Comparison of ENCODE assay signal across 16 cellular contexts in genomic region chr10:110508806-110509544, GRCh38. TPM values are rescaled to one million over a fixed set of nuclear protein-coding genes. Genes with fewer than 3 reads are reported as not detected.
A peak's percentile ranks its signal among the peaks of the same experiment; 100 is the strongest.
DNase-seq lines count a peak whose midpoint lies in the region; ATAC-seq and TF ChIP-seq lines count a peak whose summit lies in the region.
"Had no signal": no experiment of that assay in that cellular context is flagged by ENCODE, and none has a peak within 500 bp of the region (broad histone marks: within the 10 kb centered on the region; RNA-seq: fewer than 3 reads in every experiment).

No MANE protein-coding gene starts in this region.

- peaks cover 95% of the 10 kb centered on the region for H3K36me3 Mint-ChIP-seq in activated naive CD4-positive, alpha-beta T cell treated with anti-CD3 and anti-CD28 coated beads, Interleukin-2, amount 10 ng/mL, durations not matched to agents 7 days and 5 days
- peaks cover 94% of the 10 kb centered on the region for H3K36me3 Mint-ChIP-seq in activated naive CD4-positive, alpha-beta T cell treated with anti-CD3 and anti-CD28 coated beads for 36 hours (ENCODE audit: low read depth)

- H3K27ac Mint-ChIP-seq in activated naive CD4-positive, alpha-beta T cell treated with anti-CD3 and anti-CD28 coated beads, Interleukin-2, amount 10 ng/mL, durations not matched to agents 7 days and 5 days: no peak overlapping the region
- no peak overlapping the region for H3K27ac Mint-ChIP-seq in activated naive CD4-positive, alpha-beta T cell treated with anti-CD3 and anti-CD28 coated beads for 36 hours

- peaks cover 0 to 36% (median 16%) of the 10 kb centered on the region in 4 donors for H3K36me3 ChIP-seq in sigmoid colon

- no peak overlapping the region for H3K4me3 Mint-ChIP-seq in activated naive CD4-positive, alpha-beta T cell treated with anti-CD3 and anti-CD28 coated beads, Interleukin-2, amount 10 ng/mL, durations not matched to agents 7 days and 5 days
- no peak overlapping the region for H3K4me3 Mint-ChIP-seq in activated naive CD4-positive, alpha-beta T cell treated with anti-CD3 and anti-CD28 coated beads for 36 hours
- H3K4me3 Mint-ChIP-seq: immature natural killer cell had no signal

- intact Hi-C loops in activated naive CD4-positive, alpha-beta T cell treated with anti-CD3 and anti-CD28 coated beads for 36 hours (cut with micrococcal nuclease): no loop called here
- intact Hi-C loops in sigmoid colon (cut with DNase I) (no loop called here), sciatic nerve (cut with DNase I) (no loop called here)

- H3K27ac ChIP-seq in sigmoid colon: peak overlapping the region in 2 of 4 donors; percentile 17 to 46
- H3K27ac ChIP-seq: WERI-Rb-1 had no signal

- ATAC-seq in sciatic nerve: no peak
- ATAC-seq: mucosa of descending colon had no signal

- H3K4me1 ChIP-seq in sigmoid colon: peaks cover 0 to 52% (median 35%) of the 10 kb centered on the region in 4 donors

- peak; percentile 1 for DNase-seq in activated naive CD4-positive, alpha-beta T cell treated with anti-CD3 and anti-CD28 coated beads, Interleukin-2, amount 10 ng/mL, durations not matched to agents 7 days and 5 days
- DNase-seq in activated naive CD4-positive, alpha-beta T cell treated with anti-CD3 and anti-CD28 coated beads for 36 hours: no peak
- DNase-seq in NCI-H2227 treated with DMSO at 0.1 percent for 48 hours (lab: John Stamatoyannopoulos, UW) (peak; percentile 85), cerebellar cortex (ENCODE audit: low spot score) (peak; percentile 79), sigmoid colon (peak; percentile 67), NCI-H526 treated with DMSO at 0.1 percent for 48 hours (lab: John Stamatoyannopoulos, UW) (no peak), middle frontal gyrus (ENCODE audit: extremely low spot score, low spot score) (no peak), sciatic nerve (ENCODE audit: low spot score) (no peak)
- DNase-seq: DMS53, immature natural killer cell, mucosa of descending colon, NCI-H146, SK-N-SH, WERI-Rb-1 had no signal

- CTCF ChIA-PET in activated naive CD4-positive, alpha-beta T cell treated with anti-CD3 and anti-CD28 coated beads, Interleukin-2, amount 10 ng/mL, durations not matched to agents 7 days and 5 days (lab: Charles Lee): no interaction called here
- CTCF ChIA-PET in activated naive CD4-positive, alpha-beta T cell treated with anti-CD3 and anti-CD28 coated beads for 36 hours (lab: Charles Lee): interaction anchor here (1.6 kb wide), 1 partner anchor 26 kb away, joined by 4 read pairs; no protein-coding TSS in a partner anchor

- no peaks in the 10 kb centered on the region for H3K9me3 Mint-ChIP-seq in activated naive CD4-positive, alpha-beta T cell treated with anti-CD3 and anti-CD28 coated beads, Interleukin-2, amount 10 ng/mL, durations not matched to agents 7 days and 5 days
- no peaks in the 10 kb centered on the region for H3K9me3 Mint-ChIP-seq in activated naive CD4-positive, alpha-beta T cell treated with anti-CD3 and anti-CD28 coated beads for 36 hours
- H3K9me3 Mint-ChIP-seq: immature natural killer cell had no signal

- no peaks in the 10 kb centered on the region for H3K9me3 ChIP-seq in sigmoid colon
- H3K9me3 ChIP-seq: adrenal gland, mucosa of descending colon, SK-N-SH had no signal

- no peaks in the 10 kb centered on the region for H3K27me3 Mint-ChIP-seq in activated naive CD4-positive, alpha-beta T cell treated with anti-CD3 and anti-CD28 coated beads, Interleukin-2, amount 10 ng/mL, durations not matched to agents 7 days and 5 days
- H3K27me3 Mint-ChIP-seq in activated naive CD4-positive, alpha-beta T cell treated with anti-CD3 and anti-CD28 coated beads for 36 hours (ENCODE audit: low read depth): no peaks in the 10 kb centered on the region
- H3K27me3 Mint-ChIP-seq: progenitor cell of endocrine pancreas had no signal

- TF ChIP-seq POLR2A in sigmoid colon (IDR thresholded peaks at IDR 0.05): no peak

- TF ChIP-seq EP300 in sigmoid colon (IDR thresholded peaks at IDR 0.05): no peak

- WGBS in sigmoid colon, 2 donors: 79 to 90% methylated on average over 11 of the region's 11 CpGs

- H3K27me3 ChIP-seq in sigmoid colon: no peaks in the 10 kb centered on the region
- H3K27me3 ChIP-seq: adrenal gland had no signal

- H3K4me1 Mint-ChIP-seq in activated naive CD4-positive, alpha-beta T cell treated with anti-CD3 and anti-CD28 coated beads, Interleukin-2, amount 10 ng/mL, durations not matched to agents 7 days and 5 days: peaks cover 61% of the 10 kb centered on the region
- peaks cover 78% of the 10 kb centered on the region for H3K4me1 Mint-ChIP-seq in activated naive CD4-positive, alpha-beta T cell treated with anti-CD3 and anti-CD28 coated beads for 36 hours (ENCODE audit: low read depth)

- no peak overlapping the region for H3K4me3 ChIP-seq in sigmoid colon
- H3K4me3 ChIP-seq: adrenal gland, mucosa of descending colon had no signal

- no peak for TF ChIP-seq CTCF in sigmoid colon (IDR thresholded peaks at IDR 0.05)

RNA-seq across cellular contexts. Expression of gene DUSP5, which starts 11.3 kb away (rescaled TPM):
- 10 to 100 TPM; 51.0 to 53.5 TPM for total RNA-seq in activated naive CD4-positive, alpha-beta T cell treated with anti-CD3 and anti-CD28 coated beads for 36 hours
- total RNA-seq in sigmoid colon: 10 to 100 TPM in 2 of 4 donors, 1 to 10 TPM in 2; 3.6 to 42.1 (median 7.6) TPM
- 10 to 100 TPM; 12.0 to 35.8 (median 20.9) TPM for polyA plus RNA-seq in sigmoid colon
- 53.5 TPM for total RNA-seq in sciatic nerve

RNA-seq across cellular contexts. Expression of gene SMC3, which starts 58.5 kb away (rescaled TPM):
- 10 to 100 TPM; 81.3 to 85.0 TPM for total RNA-seq in activated naive CD4-positive, alpha-beta T cell treated with anti-CD3 and anti-CD28 coated beads for 36 hours
- 10 to 100 TPM; 27.2 to 43.5 (median 34.8) TPM for total RNA-seq in sigmoid colon
- 10 to 100 TPM; 12.6 to 21.6 (median 13.6) TPM for polyA plus RNA-seq in sigmoid colon
- 48.6 TPM for total RNA-seq in sciatic nerve

Comparison
In these comparisons a context has a peak if more than half of its experiments do, and no peak if none do; other contexts are left out.
1. DNase-seq: peak in activated naive CD4-positive, alpha-beta T cell treated with anti-CD3 and anti-CD28 coated beads, Interleukin-2, amount 10 ng/mL, durations not matched to agents 7 days and 5 days (single experiment), NCI-H2227 treated with DMSO at 0.1 percent for 48 hours (single experiment), cerebellar cortex (single experiment) and sigmoid colon (single experiment); none in activated naive CD4-positive, alpha-beta T cell treated with anti-CD3 and anti-CD28 coated beads for 36 hours (single experiment), NCI-H526 treated with DMSO at 0.1 percent for 48 hours (single experiment), middle frontal gyrus (single experiment) and sciatic nerve (single experiment).